In the genomic region with DNA sequence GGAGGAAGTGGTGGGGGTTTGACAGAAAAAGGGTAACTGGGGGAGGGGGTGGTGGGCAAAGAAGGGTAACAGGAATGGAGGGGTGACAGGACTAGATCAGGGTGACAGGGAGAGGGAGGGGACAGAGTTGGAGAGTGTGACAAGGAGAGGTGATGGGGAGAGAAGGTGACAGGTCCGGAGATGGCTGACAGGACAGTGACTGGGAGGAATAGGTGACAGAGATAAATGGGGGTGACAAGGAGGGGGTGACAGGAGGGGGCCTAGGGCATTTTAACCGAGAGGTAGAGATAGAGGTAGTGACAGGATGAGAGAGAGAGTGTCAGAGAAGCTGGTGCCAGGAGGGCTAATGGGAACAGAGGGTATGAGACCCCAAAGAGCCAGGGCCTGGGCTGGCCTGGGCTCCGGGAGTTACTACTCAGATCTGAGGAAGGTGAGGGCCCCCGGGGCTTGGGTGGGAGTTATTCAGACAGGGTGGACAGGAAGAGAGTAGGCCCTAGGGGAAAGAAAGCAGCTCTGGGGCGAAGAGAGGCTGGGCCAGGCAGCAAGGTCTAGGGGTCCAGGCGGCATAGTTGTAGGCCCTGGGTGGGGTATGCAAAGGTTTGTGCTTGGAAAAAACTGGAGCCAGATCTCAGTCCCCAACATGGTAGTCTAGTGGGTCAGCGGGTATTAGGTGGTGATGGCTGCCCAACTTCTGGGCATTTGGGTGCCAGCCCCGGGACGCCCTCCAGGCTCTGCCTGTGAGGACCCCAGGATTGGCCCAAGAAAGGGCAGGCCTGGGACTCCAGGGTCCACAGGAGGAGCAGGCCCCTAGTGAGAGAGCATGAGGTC, we compare ENCODE assay signal across 1 cellular context.
TF ChIP-seq lines count a peak whose summit lies in the region.

No MANE protein-coding gene starts in this region.

TF ChIP-seq in H1, 55 proteins besides CTCF, POLR2A, EP300 and RAD21:
- TF ChIP-seq BRCA1 (IDR thresholded peaks at IDR 0.05; ENCODE audit: low read depth, low read length), result no peak
- no peak for TF ChIP-seq RXRA (IDR thresholded peaks at IDR 0.05; ENCODE audit: insufficient read depth, low read depth, low read length)
- TF ChIP-seq SUZ12 (IDR thresholded peaks at IDR 0.05; ENCODE audit: low read length), result no peak
- no peak for TF ChIP-seq GABPA (IDR thresholded peaks at IDR 0.05; ENCODE audit: borderline replicate concordance, insufficient read depth, low read length)
TF ChIP-seq in H1: peak in this region for 0.
